In genomic region chr6:156976144-156977088, GRCh38 we compare ENCODE assay signal across 8 cellular contexts.
DNase-seq lines count a peak whose midpoint lies in the region; ATAC-seq, FAIRE-seq and TF ChIP-seq lines count a peak whose summit lies in the region.

No MANE protein-coding gene starts in this region.

- TF ChIP-seq POLR2A in erythroblast (IDR thresholded peaks at IDR 0.05; ENCODE audit: low read length), result no peak

- H3K9me3 ChIP-seq in CD4-positive, CD25-positive, alpha-beta regulatory T cell (ENCODE audit: control insufficient read depth in 2 of 2, low read length in 2 of 2), result no peaks in the 10 kb centered on the region
- no peaks in the 10 kb centered on the region for H3K9me3 ChIP-seq in KOPT-K1 (ENCODE audit: insufficient read depth, low read length, poor library complexity, severe bottlenecking)

- no peak overlapping the region for H3K27ac ChIP-seq in CD4-positive, CD25-positive, alpha-beta regulatory T cell (ENCODE audit: insufficient read depth, low read length, poor library complexity, severe bottlenecking)
- H3K27ac ChIP-seq in KOPT-K1 (ENCODE audit: low read depth, low read length, poor library complexity, severe bottlenecking), result peak overlapping the region; percentile 45

- no peaks in the 10 kb centered on the region for H3K36me3 Mint-ChIP-seq in CD4-positive, CD25-positive, alpha-beta regulatory T cell
- H3K36me3 Mint-ChIP-seq in activated naive CD8-positive, alpha-beta T cell treated with anti-CD3 and anti-CD28 coated beads, Interleukin-2, amount 50 U/mL, for 24 hours (ENCODE audit: low read depth), result no peaks in the 10 kb centered on the region

- H3K27ac Mint-ChIP-seq in CD4-positive, CD25-positive, alpha-beta regulatory T cell, result peak overlapping the region in 2 of 3 donors; percentile 74 to 83
- H3K27ac Mint-ChIP-seq in activated naive CD8-positive, alpha-beta T cell treated with anti-CD3 and anti-CD28 coated beads, Interleukin-2, amount 50 U/mL, for 24 hours, result peak overlapping the region; percentile 79

- peak in 1 of 3 donors; percentile 37 for DNase-seq in CD4-positive, CD25-positive, alpha-beta regulatory T cell
- no peak for DNase-seq in activated naive CD8-positive, alpha-beta T cell treated with anti-CD3 and anti-CD28 coated beads, Interleukin-2, amount 50 U/mL, for 24 hours
- DNase-seq in midbrain (lab: John Stamatoyannopoulos, UW), result peak; percentile 21
- no peak for DNase-seq in frontal cortex (ENCODE audit: low spot score in 2 of 2)
- DNase-seq in GOT3 (lab: John Stamatoyannopoulos, UW), result no peak
- no peak for DNase-seq in erythroblast (lab: John Stamatoyannopoulos, UW)

- no peaks in the 10 kb centered on the region for H3K27me3 Mint-ChIP-seq in CD4-positive, CD25-positive, alpha-beta regulatory T cell
- H3K27me3 Mint-ChIP-seq in activated naive CD8-positive, alpha-beta T cell treated with anti-CD3 and anti-CD28 coated beads, Interleukin-2, amount 50 U/mL, for 24 hours, result no peaks in the 10 kb centered on the region

- peaks cover 59 to 92% (median 78%) of the 10 kb centered on the region in 4 donors for H3K4me1 Mint-ChIP-seq in CD4-positive, CD25-positive, alpha-beta regulatory T cell
- H3K4me1 Mint-ChIP-seq in activated naive CD8-positive, alpha-beta T cell treated with anti-CD3 and anti-CD28 coated beads, Interleukin-2, amount 50 U/mL, for 24 hours, result peaks cover 81% of the 10 kb centered on the region

- no peaks in the 10 kb centered on the region for H3K27me3 ChIP-seq in CD4-positive, CD25-positive, alpha-beta regulatory T cell (ENCODE audit: control insufficient read depth, insufficient read depth, low read length)

- peaks cover 29% of the 10 kb centered on the region for H3K4me1 ChIP-seq in CD4-positive, CD25-positive, alpha-beta regulatory T cell (ENCODE audit: control insufficient read depth, insufficient read depth, low read length, poor library complexity, severe bottlenecking)

- FAIRE-seq in frontal cortex (lab: Jason Lieb, UNC), result no peak

- peak overlapping the region; percentile 58 for H3K4me3 ChIP-seq in CD4-positive, CD25-positive, alpha-beta regulatory T cell (ENCODE audit: low read depth, low read length)

- no peaks in the 10 kb centered on the region for H3K9me3 Mint-ChIP-seq in CD4-positive, CD25-positive, alpha-beta regulatory T cell
- H3K9me3 Mint-ChIP-seq in activated naive CD8-positive, alpha-beta T cell treated with anti-CD3 and anti-CD28 coated beads, Interleukin-2, amount 50 U/mL, for 24 hours, result no peaks in the 10 kb centered on the region

- peak in 1 of 2 donors; percentile 41 for ATAC-seq in CD4-positive, CD25-positive, alpha-beta regulatory T cell (ENCODE audit: low read depth in 2 of 2)
- peak; percentile 17 for ATAC-seq in activated naive CD8-positive, alpha-beta T cell treated with anti-CD3 and anti-CD28 coated beads, Interleukin-2, amount 50 U/mL, for 24 hours
- no peak for ATAC-seq in GM21381 (IDR thresholded peaks at IDR 0.05; ENCODE audit: unreplicated experiment)

- peak overlapping the region; percentile 53 to 88 (median 74) for H3K4me3 Mint-ChIP-seq in CD4-positive, CD25-positive, alpha-beta regulatory T cell
- H3K4me3 Mint-ChIP-seq in activated naive CD8-positive, alpha-beta T cell treated with anti-CD3 and anti-CD28 coated beads, Interleukin-2, amount 50 U/mL, for 24 hours, result peak overlapping the region; percentile 70

- H3K36me3 ChIP-seq in CD4-positive, CD25-positive, alpha-beta regulatory T cell (ENCODE audit: control insufficient read depth, insufficient read depth, low read length), result no peaks in the 10 kb centered on the region
- no peaks in the 10 kb centered on the region for H3K36me3 ChIP-seq in KOPT-K1 (ENCODE audit: insufficient read depth, low read length)
